ENCODE assay signal across 25 cellular contexts in the genomic region with DNA sequence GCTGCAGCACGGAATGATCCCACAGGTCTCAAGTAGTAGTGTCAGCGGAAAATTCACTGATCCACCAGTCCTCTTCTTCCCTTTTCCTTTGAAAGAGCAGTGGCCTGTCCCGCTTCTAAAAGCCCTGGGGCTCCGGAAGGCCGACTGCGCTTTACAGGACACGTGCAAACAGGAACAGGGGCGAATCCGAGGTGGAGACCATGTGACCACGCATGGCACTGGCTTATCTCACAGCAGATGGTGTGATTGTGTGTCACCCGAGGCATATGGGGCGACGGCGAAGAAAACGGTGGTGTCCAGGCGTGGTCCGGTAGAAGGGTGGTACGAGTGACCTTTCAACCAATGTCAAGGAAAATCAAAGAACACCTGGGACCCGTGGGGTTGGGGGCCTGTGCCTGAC. TPM values are rescaled to one million over a fixed set of nuclear protein-coding genes. Genes with fewer than 3 reads are reported as not detected.
"Had no signal": no experiment of that assay in that cellular context is flagged by ENCODE, and none has a peak within 500 bp of the region (broad histone marks: within the 10 kb centered on the region; RNA-seq: fewer than 3 reads in every experiment).

No MANE protein-coding gene starts in this region.

- DNase-seq: activated CD4-positive, alpha-beta memory T cell treated with anti-CD3 and anti-CD28 coated beads for 36 hours; activated CD4-positive, alpha-beta T cell treated with anti-CD3 and anti-CD28 coated beads for 4 hours; activated CD4-positive, CD25-positive, alpha-beta regulatory T cell; activated naive CD4-positive, alpha-beta T cell treated with anti-CD3 and anti-CD28 coated beads, Interleukin-2, amount 10 ng/mL, durations not matched to agents 7 days and 5 days; activated T-cell treated with anti-CD3 and anti-CD28 coated beads for 4 hours; dermis blood vessel endothelial cell; effector CD8-positive, alpha-beta T cell; foreskin keratinocyte; kidney glomerular epithelial cell; naive B cell; stimulated activated CD4-positive, alpha-beta T cell treated with anti-CD3 and anti-CD28 coated beads, Interleukin-4, amount 100 ng/mL, for 1 hour; stimulated activated naive CD4-positive, alpha-beta T cell; SW 1271; T-helper 17 cell; upper lobe of right lung had no signal

- H3K36me3 Mint-ChIP-seq: activated CD4-positive, alpha-beta memory T cell treated with anti-CD3 and anti-CD28 coated beads for 36 hours; activated naive CD4-positive, alpha-beta T cell treated with anti-CD3 and anti-CD28 coated beads, Interleukin-2, amount 10 ng/mL, durations not matched to agents 7 days and 5 days had no signal

- H3K4me1 Mint-ChIP-seq: activated naive CD4-positive, alpha-beta T cell treated with anti-CD3 and anti-CD28 coated beads, Interleukin-2, amount 10 ng/mL, durations not matched to agents 7 days and 5 days; brain; memory B cell; neural progenitor cell; T-helper 17 cell had no signal

- ATAC-seq: foreskin keratinocyte, left ventricle myocardium superior, T-helper 17 cell, upper lobe of right lung had no signal

- H3K4me3 Mint-ChIP-seq: activated CD4-positive, alpha-beta memory T cell treated with anti-CD3 and anti-CD28 coated beads for 36 hours; activated naive CD4-positive, alpha-beta T cell treated with anti-CD3 and anti-CD28 coated beads, Interleukin-2, amount 10 ng/mL, durations not matched to agents 7 days and 5 days; brain; memory B cell; neural progenitor cell; T-helper 17 cell had no signal

- H3K27me3 Mint-ChIP-seq: activated CD4-positive, alpha-beta memory T cell treated with anti-CD3 and anti-CD28 coated beads for 36 hours; activated naive CD4-positive, alpha-beta T cell treated with anti-CD3 and anti-CD28 coated beads, Interleukin-2, amount 10 ng/mL, durations not matched to agents 7 days and 5 days; brain; memory B cell; naive B cell; T-helper 17 cell had no signal

- H3K27ac Mint-ChIP-seq: activated CD4-positive, alpha-beta memory T cell treated with anti-CD3 and anti-CD28 coated beads for 36 hours; activated naive CD4-positive, alpha-beta T cell treated with anti-CD3 and anti-CD28 coated beads, Interleukin-2, amount 10 ng/mL, durations not matched to agents 7 days and 5 days; activated T-helper 2 cell treated with anti-CD3 and anti-CD28 coated beads, Interferon-gamma antibody, Interleukin-2, Interleukin-4, amounts not matched to agents 10 μg/mL and 5 μg/mL and 100 μg/mL, durations not matched to agents 14 hours and 24 hours and 36 hours; brain; memory B cell; naive B cell; neural progenitor cell; T-helper 17 cell had no signal

RNA-seq across cellular contexts. Expression of a gene that starts 12.0 kb away (rescaled TPM):
- total RNA-seq: activated CD4-positive, alpha-beta memory T cell treated with anti-CD3 and anti-CD28 coated beads for 36 hours; activated T-helper 2 cell treated with anti-CD3 and anti-CD28 coated beads, Interferon-gamma antibody, Interleukin-2, Interleukin-4, amounts not matched to agents 10 μg/mL and 5 μg/mL and 100 μg/mL, durations not matched to agents 14 hours and 24 hours and 36 hours; aorta; dermis blood vessel endothelial cell; foreskin keratinocyte; left ventricle myocardium superior; mucosa of gallbladder; omental fat pad; renal cortical epithelial cell; T-helper 17 cell; thoracic aorta; upper lobe of right lung had no signal
